ENCODE assay signal across 8 cellular contexts in the genomic region with DNA sequence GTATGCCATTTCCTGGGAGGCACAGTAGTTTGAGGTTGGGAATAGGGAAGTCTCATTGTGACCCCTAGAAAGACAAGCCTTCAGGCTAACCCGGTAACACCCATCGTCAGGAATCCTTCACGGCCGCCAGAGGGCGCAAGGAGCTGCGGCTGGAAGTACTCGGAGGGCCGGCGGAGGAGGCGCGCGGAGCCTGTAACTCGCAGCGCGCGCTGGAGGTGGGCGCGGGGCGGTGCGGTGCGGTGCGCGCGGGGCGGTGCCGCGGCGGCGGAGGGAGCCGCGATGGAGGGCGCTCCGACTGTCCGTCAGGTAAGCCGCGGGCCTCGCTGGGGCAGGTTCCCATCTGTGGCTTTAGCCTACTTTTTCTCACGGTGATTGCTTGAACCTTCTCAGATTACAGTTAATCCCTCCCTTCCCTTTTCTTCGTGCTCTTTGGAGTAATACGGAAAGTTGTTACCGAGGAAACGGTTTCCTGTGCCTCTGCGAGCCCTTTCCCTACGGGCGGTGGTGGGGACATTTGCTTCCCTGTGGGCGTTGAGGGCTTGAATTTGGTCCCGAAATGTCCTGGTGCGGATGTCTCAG. TPM values are rescaled to one million over a fixed set of nuclear protein-coding genes. Genes with fewer than 3 reads are reported as not detected.
A peak's percentile ranks its signal among the peaks of the same experiment; 100 is the strongest.
DNase-seq lines count a peak whose midpoint lies in the region; ATAC-seq and TF ChIP-seq lines count a peak whose summit lies in the region.

A gene (plus strand): TSS at position 158 of the 579 bp plus-strand sequence. CDS start 122 bp downstream, at position 280.

- peaks cover 4% of the 10 kb centered on the region for H3K4me1 ChIP-seq in mammary epithelial cell (ENCODE audit: insufficient read depth, low read length)

- no TSS peak for BruUV-seq in mammary epithelial cell (replicated peaks; lab: Mats Ljungman, UMichigan)

- TF ChIP-seq CTCF in AG04450 (IDR thresholded peaks at IDR 0.05; ENCODE audit: low read depth, low read length) (peak; percentile 86), WERI-Rb-1 (IDR thresholded peaks at IDR 0.05; ENCODE audit: low read depth, low read length) (peak; percentile 86), mammary epithelial cell (conservative IDR thresholded peaks at IDR 0.05 in 1 of 2, IDR thresholded peaks at IDR 0.05 in 1 of 2; ENCODE audit: extremely low read depth in 1 of 2, insufficient read depth in 1 of 2, low read depth in 1 of 2, low read length in 2 of 2) (peak; percentile 75 to 88)

- no peak within 1 kb of the TSS for H3K27ac ChIP-seq in AG04450 (ENCODE audit: low read depth, low read length)
- peak within 1 kb of the TSS; percentile 31 for H3K27ac ChIP-seq in WERI-Rb-1
- H3K27ac ChIP-seq in mammary epithelial cell (ENCODE audit: insufficient read depth, low read depth, low read length), result peak within 1 kb of the TSS; percentile 56

- peaks cover 0 to 3% (median 1%) of the 10 kb centered on the region in 3 donors for H3K27me3 Mint-ChIP-seq in immature natural killer cell (ENCODE audit: low read depth in 3 of 3)

- DNase-seq in AG04450 (ENCODE audit: low read depth, low spot score) (peak; percentile 74), NCI-H2196 (lab: John Stamatoyannopoulos, UW; ENCODE audit: unreplicated experiment) (peak; percentile 97), WERI-Rb-1 (peak; percentile 89), mammary epithelial cell (peak; percentile 71), immature natural killer cell (peak; percentile 80 to 84 (median 84)), smooth muscle cell of the brain vasculature (ENCODE audit: low read depth, low spot score) (peak; percentile 76)

- H3K4me3 Mint-ChIP-seq in immature natural killer cell, result peak within 1 kb of the TSS; percentile 79 to 88 (median 85)

- peaks cover 11 to 14% of the 10 kb centered on the region in 2 donors for H3K4me1 Mint-ChIP-seq in immature natural killer cell

- dilution Hi-C loops in mammary epithelial cell (cut with HindIII; ENCODE audit: low sequenced_read_pairs), result no loop called here

- H3K9me3 Mint-ChIP-seq in immature natural killer cell, result no peaks in the 10 kb centered on the region

- ATAC-seq in GM18907 (IDR thresholded peaks at IDR 0.05; ENCODE audit: unreplicated experiment) (peak; percentile 95), HG03159 (IDR thresholded peaks at IDR 0.05; ENCODE audit: unreplicated experiment) (peak; percentile 95)

- H3K4me2 ChIP-seq in mammary epithelial cell (ENCODE audit: insufficient read depth, low read depth, low read length), result peak within 1 kb of the TSS; percentile 86

- intact Hi-C loops in mammary epithelial cell (cut with micrococcal nuclease), result loop anchor here (1.0 to 2.0 kb wide), 3 partner anchors 75 to 218 kb away; a partner anchor contains a TSS

- POLR2A ChIA-PET in AG04450 (lab: Yijun Ruan, JAX), result interaction anchor here (0.7 kb wide), 1 partner anchor 19 kb away, joined by 6 read pairs; no protein-coding TSS in a partner anchor

- H3K36me3 ChIP-seq in WERI-Rb-1 (no peaks in the 10 kb centered on the region), mammary epithelial cell (ENCODE audit: insufficient read depth, low read length) (no peaks in the 10 kb centered on the region)

- H3K4me3 ChIP-seq in AG04450 (ENCODE audit: low read depth, low read length) (peak within 1 kb of the TSS; percentile 77), WERI-Rb-1 (ENCODE audit: low read depth, low read length) (peak within 1 kb of the TSS; percentile 41), mammary epithelial cell (replicated peaks in 1 of 3; ENCODE audit: insufficient read depth in 1 of 3, low read depth in 2 of 3, low read length in 3 of 3) (peak within 1 kb of the TSS; percentile 35 to 64 (median 53))

- in situ Hi-C loops in mammary epithelial cell (cut with MboI; ENCODE audit: low sequenced_read_pairs in 2 of 2), result no loop called here

- H3K36me3 Mint-ChIP-seq in immature natural killer cell, result no peaks in the 10 kb centered on the region

- peak within 1 kb of the TSS in 3 of 6 donors; percentile 28 to 61 (median 41) for H3K27ac Mint-ChIP-seq in immature natural killer cell

- CTCF ChIA-PET in AG04450 (lab: Charles Lee) (interaction anchor here (0.6 to 4.9 kb wide), 32 partner anchors 13 to 1985 kb away, joined by 3 to 34 read pairs (median 4); a partner anchor contains a TSS), mammary epithelial cell (lab: Charles Lee; ENCODE audit: low non-redundant PET) (interaction anchor here (0.6 to 0.7 kb wide), 4 partner anchors 14 to 80 kb away, joined by 3 to 8 read pairs (median 3); no protein-coding TSS in a partner anchor)

- 1% methylated on average over 33 of the region's 48 CpGs for WGBS in mammary epithelial cell (ENCODE audit: low coverage, missing lambda C conversion rate)

- no peaks in the 10 kb centered on the region for H3K79me2 ChIP-seq in mammary epithelial cell (ENCODE audit: insufficient read depth, low read length)

- H4K20me1 ChIP-seq in mammary epithelial cell (ENCODE audit: insufficient read depth, low read length), result no peaks in the 10 kb centered on the region

- H2AFZ ChIP-seq in mammary epithelial cell (ENCODE audit: low read depth, low read length), result peak within 1 kb of the TSS; percentile 91

- H3K9me3 ChIP-seq in AG04450 (ENCODE audit: control insufficient read depth, insufficient read depth, low read length) (no peaks in the 10 kb centered on the region), WERI-Rb-1 (ENCODE audit: severe bottlenecking) (no peaks in the 10 kb centered on the region), mammary epithelial cell (replicated peaks; ENCODE audit: insufficient read depth, low read length) (no peaks in the 10 kb centered on the region)

- H3K9ac ChIP-seq in mammary epithelial cell (ENCODE audit: insufficient read depth, low read length), result peak within 1 kb of the TSS; percentile 64

- H3K27me3 ChIP-seq in AG04450 (ENCODE audit: control insufficient read depth, insufficient read depth, low read length) (no peaks in the 10 kb centered on the region), WERI-Rb-1 (ENCODE audit: insufficient read depth, low read depth, severe bottlenecking) (no peaks in the 10 kb centered on the region), mammary epithelial cell (ENCODE audit: insufficient read depth, low read length) (no peaks in the 10 kb centered on the region)

RNA-seq across cellular contexts. Expression of the gene that starts here (rescaled TPM):
- polyA plus RNA-seq in AG04450 (2011; rRNA removed) (3.0 and 4.2 TPM in 2 replicates), mammary epithelial cell (0.91 TPM), immature natural killer cell (under 1 TPM; 0.45 to 0.93 (median 0.71) TPM)
- 3.6 and 6.7 TPM in 2 replicates for polyA minus RNA-seq in AG04450 (2011; rRNA and poly(A)+ RNA removed)
- 1 to 10 TPM; 1.8 to 2.5 TPM for total RNA-seq in mammary epithelial cell
- 6.6 TPM for polyA minus RNA-seq in mammary epithelial cell

Comparison
In these comparisons a context has a peak if more than half of its experiments do, and no peak if none do; other contexts are left out.
1. Peak in DNase-seq in immature natural killer cell; RNA of the gene not detected or under 1 TPM.